20 cellular contexts compared by ENCODE assay signal in genomic region chr9:94525396-94526035, GRCh38.
DNase-seq lines count a peak whose midpoint lies in the region; TF ChIP-seq lines count a peak whose summit lies in the region.
"Had no signal": no experiment of that assay in that cellular context is flagged by ENCODE, and none has a peak within 500 bp of the region (broad histone marks: within the 10 kb centered on the region; RNA-seq: fewer than 3 reads in every experiment).

No MANE protein-coding gene starts in this region.

- H3K36me3 ChIP-seq in BLaER1 treated with 17β-estradiol and CSF1 and Interleukin-3, amounts not matched to agents 10 nM and 100 nM, result no peaks in the 10 kb centered on the region
- H3K36me3 ChIP-seq: BE2C had no signal

- no peak overlapping the region for H3K27ac ChIP-seq in BLaER1 treated with 17β-estradiol and CSF1 and Interleukin-3, amounts not matched to agents 10 nM and 100 nM

- no peak overlapping the region for H3K9ac ChIP-seq in BLaER1 treated with 17β-estradiol and CSF1 and Interleukin-3, amounts not matched to agents 10 nM and 100 nM

- H3K4me1 ChIP-seq in BLaER1 treated with 17β-estradiol and CSF1 and Interleukin-3, amounts not matched to agents 10 nM and 100 nM, result peaks cover 0 to 17% (median 4%) of the 10 kb centered on the region in 10 experiments; a peak in 10 of 20 replicates
- H3K4me1 ChIP-seq: BE2C had no signal

- peak; percentile 72 for DNase-seq in NAMALWA (ENCODE audit: low spot score)
- no peak for DNase-seq in activated naive CD4-positive, alpha-beta T cell (lab: John Stamatoyannopoulos, UW)
- no peak for DNase-seq in SHP77 (lab: John Stamatoyannopoulos, UW)
- DNase-seq in activated CD8-positive, alpha-beta memory T cell treated with anti-CD3 and anti-CD28 coated beads, Interleukin-2, amount 50 U/mL, for 4 hours, result no peak
- DNase-seq: 8988T; ACHN; BE2C; C1 segment of cervical spinal cord; CD4-positive, alpha-beta memory T cell; CD4-positive, CD25-positive, alpha-beta regulatory T cell; CD8-positive, alpha-beta memory T cell; COR-L47; DMS 273 treated with DMSO at 0.1 percent for 48 hours; DMS153; DMS53; DMS79; DND-41; GF-D8 had no signal

- H4K20me1 ChIP-seq in BLaER1 treated with 17β-estradiol and CSF1 and Interleukin-3, amounts not matched to agents 10 nM and 100 nM, result no peaks in the 10 kb centered on the region

- TF ChIP-seq POLR2A in Raji (IDR thresholded peaks at IDR 0.05; ENCODE audit: insufficient read depth, low read depth, low read length), result peak; percentile 17; the same call in 1 of the 2 replicates

- H3K4me2 ChIP-seq in BLaER1 treated with 17β-estradiol and CSF1 and Interleukin-3, amounts not matched to agents 10 nM and 100 nM, result peak overlapping the region in 6 of 11 experiments; percentile 4 to 44 (median 30); a peak in 8 of 22 replicates

- H3K27me3 ChIP-seq in BLaER1 treated with 17β-estradiol and CSF1 and Interleukin-3, amounts not matched to agents 10 nM and 100 nM, result no peaks in the 10 kb centered on the region
- H3K27me3 ChIP-seq: BE2C had no signal

- H3K4me3 ChIP-seq in BLaER1 treated with 17β-estradiol and CSF1 and Interleukin-3, amounts not matched to agents 10 nM and 100 nM, result no peak overlapping the region

- H3K9me3 ChIP-seq in BLaER1 treated with 17β-estradiol and CSF1 and Interleukin-3, amounts not matched to agents 10 nM and 100 nM (replicated peaks in 1 of 11), result peaks cover 0 to under 1% (median 0%) of the 10 kb centered on the region in 11 experiments; a peak in 1 of 22 replicates
- H3K9me3 ChIP-seq: BE2C had no signal
